Comparison of ENCODE assay signal across 8 cellular contexts in genomic region chr15:74723754-74724334, GRCh38. TPM values are rescaled to one million over a fixed set of nuclear protein-coding genes. Genes with fewer than 3 reads are reported as not detected.
DNase-seq lines count a peak whose midpoint lies in the region; ATAC-seq, FAIRE-seq and TF ChIP-seq lines count a peak whose summit lies in the region.

No MANE protein-coding gene starts in this region.

- peak; percentile 84 for ATAC-seq in K562
- peak; percentile 57 for ATAC-seq in left lung
- ATAC-seq in GM19351 (IDR thresholded peaks at IDR 0.05; ENCODE audit: unreplicated experiment) = no peak

- TF ChIP-seq CTCF in 22Rv1 (IDR thresholded peaks at IDR 0.05) (no peak), K562 (IDR thresholded peaks at IDR 0.05 in 2 of 3, conservative IDR thresholded peaks at IDR 0.05 in 1 of 3; ENCODE audit: insufficient read depth in 2 of 3, low read depth in 1 of 3, low read length in 3 of 3) (no peak), left lung (IDR thresholded peaks at IDR 0.05) (no peak), esophagus muscularis mucosa (IDR thresholded peaks at IDR 0.05) (no peak)

- no peak for TF ChIP-seq RAD21 in K562 (CRISPR knock-in tag; conservative IDR thresholded peaks at IDR 0.05 in 1 of 2, IDR thresholded peaks at IDR 0.05 in 1 of 2)

- TF ChIP-seq POLR2A in K562 (conservative IDR thresholded peaks at IDR 0.05) (no peak), esophagus muscularis mucosa (IDR thresholded peaks at IDR 0.05; ENCODE audit: low read depth) (no peak)

- H3K4me3 ChIP-seq in K562 (no peak overlapping the region), left lung (no peak overlapping the region), esophagus muscularis mucosa (no peak overlapping the region)

- no peak overlapping the region for H3K4me2 ChIP-seq in K562 (ENCODE audit: insufficient read depth, low read length)

- FAIRE-seq in K562 (lab: Jason Lieb, UNC) = peak; percentile 77

- CTCF ChIA-PET in K562 (lab: Yijun Ruan, JAX; ENCODE audit: low intra/inter-chr PET ratio) = no interaction called here

- H3K9me3 ChIP-seq in K562 (replicated peaks; ENCODE audit: control insufficient read depth, insufficient read depth, low read depth, low read length) = no peaks in the 10 kb centered on the region
- H3K9me3 ChIP-seq in left lung = no peaks in the 10 kb centered on the region
- no peaks in the 10 kb centered on the region for H3K9me3 ChIP-seq in esophagus muscularis mucosa

- H3K27me3 ChIP-seq in K562 (ENCODE audit: control insufficient read depth in 2 of 2, insufficient read depth in 2 of 2, low read length in 2 of 2) (peaks cover 40 to 76% of the 10 kb centered on the region in 2 experiments), left lung (peaks cover 15 to 45% of the 10 kb centered on the region in 2 donors), esophagus muscularis mucosa (peaks cover 0 to 31% (median 0%) of the 10 kb centered on the region in 4 donors)

- H3K9ac ChIP-seq in K562 (ENCODE audit: insufficient read depth in 1 of 2, low read depth in 2 of 2, low read length in 2 of 2) = no peak overlapping the region

- WGBS in K562 (ENCODE audit: insufficient coverage, low coverage, missing lambda C conversion rate) = 30% methylated on average over 1 of the region's 1 CpG
- 55% methylated on average over 1 of the region's 1 CpG for WGBS in esophagus muscularis mucosa

- no peaks in the 10 kb centered on the region for H3K9me1 ChIP-seq in K562 (ENCODE audit: control insufficient read depth, insufficient read depth, low read length)

- no TSS peak for BruUV-seq in K562 (replicated peaks; lab: Mats Ljungman, UMichigan)

- H3K4me1 ChIP-seq in K562 (replicated peaks in 1 of 2; ENCODE audit: control insufficient read depth in 2 of 2, insufficient read depth in 2 of 2, low read length in 2 of 2) = peaks cover 5 to 19% of the 10 kb centered on the region in 2 experiments; a peak in 2 of 5 replicates
- peaks cover 0 to 18% of the 10 kb centered on the region in 2 donors for H3K4me1 ChIP-seq in left lung
- H3K4me1 ChIP-seq in esophagus muscularis mucosa = peaks cover 11 to 20% (median 19%) of the 10 kb centered on the region in 4 donors

- H3K27ac ChIP-seq in 22Rv1 = peak overlapping the region; percentile 86; the same call in 1 of the 2 replicates
- H3K27ac ChIP-seq in K562 (ENCODE audit: extremely low read depth, low read depth, low read length) = no peak overlapping the region
- no peak overlapping the region for H3K27ac ChIP-seq in left lung
- no peak overlapping the region for H3K27ac ChIP-seq in esophagus muscularis mucosa (replicated peaks in 1 of 4)

- in situ Hi-C loops in K562 (cut with MboI) = no loop called here

- DNase-seq in GM04504 (ENCODE audit: low read depth) = peak; percentile 14
- peak; percentile 55 for DNase-seq in NCI-H2196 (lab: John Stamatoyannopoulos, UW; ENCODE audit: unreplicated experiment)
- peak; percentile 37 to 72 (median 60) for DNase-seq in K562 (ENCODE audit: extremely low read depth in 1 of 4, low spot score in 3 of 4)
- DNase-seq in left lung = no peak
- no peak for DNase-seq in esophagus muscularis mucosa (ENCODE audit: extremely low spot score)
- no peak for DNase-seq in ecto neural progenitor cell (ENCODE audit: low spot score)

- intact Hi-C loops in K562 (cut with micrococcal nuclease) (no loop called here), left lung (cut with DNase I) (no loop called here), esophagus muscularis mucosa (cut with DNase I) (no loop called here)

- TF ChIP-seq EP300 in K562 (IDR thresholded peaks at IDR 0.05; ENCODE audit: low read length) (no peak), esophagus muscularis mucosa (IDR thresholded peaks at IDR 0.05) (no peak)

- H3K36me3 ChIP-seq in K562 (ENCODE audit: control insufficient read depth, insufficient read depth, low read length) = no peaks in the 10 kb centered on the region
- H3K36me3 ChIP-seq in left lung = no peaks in the 10 kb centered on the region
- no peaks in the 10 kb centered on the region for H3K36me3 ChIP-seq in esophagus muscularis mucosa

- H2AFZ ChIP-seq in K562 (ENCODE audit: low read depth, low read length) = no peak overlapping the region

- H4K20me1 ChIP-seq in K562 (replicated peaks; ENCODE audit: control insufficient read depth, insufficient read depth, low read length) = no peaks in the 10 kb centered on the region

- POLR2A ChIA-PET in K562 (lab: Yijun Ruan, JAX) = interaction anchor here (0.6 to 1.3 kb wide), 4 partner anchors 16 to 729 kb away, joined by 3 to 4 read pairs (median 3); partner anchors contain the start of gene PML

- no peaks in the 10 kb centered on the region for H3K79me2 ChIP-seq in K562 (ENCODE audit: control insufficient read depth, insufficient read depth, low read length)

RNA-seq across cellular contexts. Expression of gene CYP1A1, which starts 1.5 kb away (rescaled TPM):
- total RNA-seq in K562 (2011; cell fraction: chromatin; rRNA removed; ENCODE audit: low replicate concordance) = 0.32 TPM in 1 of 2 replicates, not detected in the other
- not detected in 2 replicates for total RNA-seq in K562 (2011; cell fraction: nucleolus; rRNA removed)
- total RNA-seq in K562 (2011; cell fraction: nucleoplasm; rRNA removed) = not detected in 2 replicates
- total RNA-seq in K562 (2014; rRNA removed) (0.05 TPM in 1 of 2 replicates, not detected in the other), K562 (2014; rRNA removed; fragmentation: Illumina TruSeq; extraction: Trizol) (0.04 and 0.06 TPM in 2 replicates), K562 (2015; rRNA removed; fragmentation: Illumina TruSeq; extraction: Trizol) (not detected in 2 replicates), K562 (2021) (0.07 TPM in 1 of 2 replicates, not detected in the other), left lung (not detected), esophagus muscularis mucosa (1 to 10 TPM in 2 of 4 donors, not detected in 2; 1.5 to 2.5 TPM)
- polyA plus RNA-seq in K562 (2011; rRNA removed) (0.06 TPM in 1 of 2 replicates, not detected in the other), K562 (2014; fragmentation: Illumina TruSeq; extraction: Trizol) (0.13 TPM in 1 of 2 replicates, not detected in the other), K562 (2014; fragmentation: Nextera tagmentation; extraction: Ambion mirVana) (not detected), K562 (2014; rRNA removed) (1.4 TPM in 1 of 2 replicates, not detected in the other)
- 0.03 and 0.09 TPM in 2 replicates for polyA plus RNA-seq in K562 (2011; cell fraction: cytosol; rRNA removed)
- polyA plus RNA-seq in K562 (2011; cell fraction: nucleus; rRNA removed) = 0.10 and 0.11 TPM in 2 replicates
- 0.12 TPM in 1 of 2 replicates, not detected in the other for polyA plus RNA-seq in K562 (2012)
- polyA minus RNA-seq in K562 (2011; rRNA and poly(A)+ RNA removed) = not detected in 2 replicates
- polyA minus RNA-seq in K562 (2011; cell fraction: cytosol; rRNA and poly(A)+ RNA removed) = not detected in 2 replicates
- polyA minus RNA-seq in K562 (2011; cell fraction: nucleus; rRNA and poly(A)+ RNA removed) = 0.11 TPM in 1 of 2 replicates, not detected in the other

RNA-seq across cellular contexts. Expression of gene CYP1A2, which starts 24.8 kb away (rescaled TPM):
- not detected in 2 replicates for total RNA-seq in K562 (2011; cell fraction: chromatin; rRNA removed; ENCODE audit: low replicate concordance)
- total RNA-seq in K562 (2011; cell fraction: nucleolus; rRNA removed) = not detected in 2 replicates
- total RNA-seq in K562 (2011; cell fraction: nucleoplasm; rRNA removed) = not detected in 2 replicates
- total RNA-seq in K562 (2014; rRNA removed) (not detected in 2 replicates), K562 (2014; rRNA removed; fragmentation: Illumina TruSeq; extraction: Trizol) (not detected in 2 replicates), K562 (2015; rRNA removed; fragmentation: Illumina TruSeq; extraction: Trizol) (not detected in 2 replicates), K562 (2021) (not detected in 2 replicates), left lung (under 1 TPM in 1 of 2 donors, not detected in 1; 0.15 TPM), esophagus muscularis mucosa (not detected)
- polyA plus RNA-seq in K562 (2011; rRNA removed) (not detected in 2 replicates), K562 (2014; fragmentation: Illumina TruSeq; extraction: Trizol) (not detected in 2 replicates), K562 (2014; fragmentation: Nextera tagmentation; extraction: Ambion mirVana) (not detected), K562 (2014; rRNA removed) (not detected in 2 replicates)
- not detected in 2 replicates for polyA plus RNA-seq in K562 (2011; cell fraction: cytosol; rRNA removed)
- not detected in 2 replicates for polyA plus RNA-seq in K562 (2011; cell fraction: nucleus; rRNA removed)
- polyA plus RNA-seq in K562 (2012) = not detected in 2 replicates
- polyA minus RNA-seq in K562 (2011; rRNA and poly(A)+ RNA removed) = not detected in 2 replicates
- polyA minus RNA-seq in K562 (2011; cell fraction: cytosol; rRNA and poly(A)+ RNA removed) = not detected in 2 replicates
- not detected in 2 replicates for polyA minus RNA-seq in K562 (2011; cell fraction: nucleus; rRNA and poly(A)+ RNA removed)

RNA-seq across cellular contexts. Expression of gene EDC3, which starts 28.0 kb away (rescaled TPM):
- 79.9 and 119 TPM in 2 replicates for total RNA-seq in K562 (2011; cell fraction: chromatin; rRNA removed; ENCODE audit: low replicate concordance)
- 55.1 and 57.4 TPM in 2 replicates for total RNA-seq in K562 (2011; cell fraction: nucleolus; rRNA removed)
- total RNA-seq in K562 (2011; cell fraction: nucleoplasm; rRNA removed) = 62.0 and 78.9 TPM in 2 replicates
- total RNA-seq in K562 (2014; rRNA removed) = 12.9 and 14.6 TPM in 2 replicates
- total RNA-seq in K562 (2014; rRNA removed; fragmentation: Illumina TruSeq; extraction: Trizol) = 11.2 and 11.7 TPM in 2 replicates
- 12.2 and 13.3 TPM in 2 replicates for total RNA-seq in K562 (2015; rRNA removed; fragmentation: Illumina TruSeq; extraction: Trizol)
- 42.1 and 47.3 TPM in 2 replicates for total RNA-seq in K562 (2021)
- 60.7 and 63.9 TPM in 2 replicates for polyA plus RNA-seq in K562 (2011; rRNA removed)
- polyA plus RNA-seq in K562 (2011; cell fraction: cytosol; rRNA removed) = 51.0 and 54.6 TPM in 2 replicates
- polyA plus RNA-seq in K562 (2011; cell fraction: nucleus; rRNA removed) = 63.5 and 76.1 TPM in 2 replicates
- polyA plus RNA-seq in K562 (2012) = 35.4 and 47.4 TPM in 2 replicates
- 48.9 and 51.2 TPM in 2 replicates for polyA plus RNA-seq in K562 (2014; fragmentation: Illumina TruSeq; extraction: Trizol)
- polyA plus RNA-seq in K562 (2014; fragmentation: Nextera tagmentation; extraction: Ambion mirVana) = 10 to 100 TPM; 19.2 to 32.8 TPM
- polyA plus RNA-seq in K562 (2014; rRNA removed) = 30.7 and 33.6 TPM in 2 replicates
- 76.4 and 82.3 TPM in 2 replicates for polyA minus RNA-seq in K562 (2011; rRNA and poly(A)+ RNA removed)
- polyA minus RNA-seq in K562 (2011; cell fraction: cytosol; rRNA and poly(A)+ RNA removed) = 37.0 and 45.4 TPM in 2 replicates
- polyA minus RNA-seq in K562 (2011; cell fraction: nucleus; rRNA and poly(A)+ RNA removed) = 26.1 and 37.9 TPM in 2 replicates
- 10 to 100 TPM; 27.9 to 28.0 TPM for total RNA-seq in left lung
- total RNA-seq in esophagus muscularis mucosa = 10 to 100 TPM in 3 of 4 donors, 1 to 10 TPM in 1; 9.6 to 19.5 (median 17.9) TPM

RNA-seq across cellular contexts. Expression of gene CSK, which starts 58.0 kb away (rescaled TPM):
- 52.2 and 176 TPM in 2 replicates for total RNA-seq in K562 (2011; cell fraction: chromatin; rRNA removed; ENCODE audit: low replicate concordance)
- total RNA-seq in K562 (2011; cell fraction: nucleolus; rRNA removed) = 117 and 118 TPM in 2 replicates
- total RNA-seq in K562 (2011; cell fraction: nucleoplasm; rRNA removed) = 62.6 and 63.9 TPM in 2 replicates
- total RNA-seq in K562 (2014; rRNA removed) (22.7 and 25.4 TPM in 2 replicates), K562 (2014; rRNA removed; fragmentation: Illumina TruSeq; extraction: Trizol) (9.2 and 13.8 TPM in 2 replicates), K562 (2015; rRNA removed; fragmentation: Illumina TruSeq; extraction: Trizol) (22.5 and 24.8 TPM in 2 replicates), K562 (2021) (108 and 112 TPM in 2 replicates), left lung (100 to 1,000 TPM in 1 of 2 donors, 10 to 100 TPM in 1; 52.3 to 101 TPM), esophagus muscularis mucosa (10 to 100 TPM; 14.0 to 28.7 (median 21.9) TPM)
- polyA plus RNA-seq in K562 (2011; rRNA removed) (17.2 and 21.5 TPM in 2 replicates), K562 (2014; fragmentation: Illumina TruSeq; extraction: Trizol) (63.0 and 74.3 TPM in 2 replicates), K562 (2014; fragmentation: Nextera tagmentation; extraction: Ambion mirVana) (1 to 10 TPM; 1.5 to 2.4 TPM), K562 (2014; rRNA removed) (32.6 and 41.5 TPM in 2 replicates)
- 16.6 and 23.4 TPM in 2 replicates for polyA plus RNA-seq in K562 (2011; cell fraction: cytosol; rRNA removed)
- 82.8 and 107 TPM in 2 replicates for polyA plus RNA-seq in K562 (2011; cell fraction: nucleus; rRNA removed)
- 62.3 and 74.3 TPM in 2 replicates for polyA plus RNA-seq in K562 (2012)
- polyA minus RNA-seq in K562 (2011; rRNA and poly(A)+ RNA removed) = 13.5 and 19.1 TPM in 2 replicates
- polyA minus RNA-seq in K562 (2011; cell fraction: cytosol; rRNA and poly(A)+ RNA removed) = 39.6 and 42.3 TPM in 2 replicates
- 24.8 and 30.3 TPM in 2 replicates for polyA minus RNA-seq in K562 (2011; cell fraction: nucleus; rRNA and poly(A)+ RNA removed)

Comparison
In these comparisons a context has a peak if more than half of its experiments do, and no peak if none do; other contexts are left out.
1. DNase-seq: peak in GM04504 (single experiment), NCI-H2196 (single experiment) and K562 (4 of 4); none in left lung (0 of 2), esophagus muscularis mucosa (single experiment) and ecto neural progenitor cell (single experiment).